38 cellular contexts compared by ENCODE assay signal in genomic region chr4:40864531-40864930, GRCh38.
"Had no signal": no experiment of that assay in that cellular context is flagged by ENCODE, and none has a peak within 500 bp of the region (broad histone marks: within the 10 kb centered on the region; RNA-seq: fewer than 3 reads in every experiment).

No MANE protein-coding gene starts in this region.

- H3K36me3 ChIP-seq: adrenal gland, breast epithelium, cardiac muscle cell had no signal

- ATAC-seq: activated naive CD4-positive, alpha-beta T cell treated with anti-CD3 and anti-CD28 coated beads, Interleukin-2, amount 50 U/mL, for 72 hours; activated naive CD8-positive, alpha-beta T cell treated with anti-CD3 and anti-CD28 coated beads, Interleukin-2, amount 50 U/mL, for 24 hours; activated T-cell treated with anti-CD3 and anti-CD28 coated beads, Interleukin-2, amount 50 U/mL, for 4 hours; activated T-cell treated with anti-CD3 and anti-CD28 coated beads, Interleukin-2, amount 50 U/mL, for 72 hours; activated T-helper 17 cell treated with anti-CD3 and anti-CD28 coated beads, Interleukin-2, amount 50 U/mL, for 72 hours; body of pancreas had no signal

- H3K9me3 Mint-ChIP-seq: activated naive CD4-positive, alpha-beta T cell treated with anti-CD3 and anti-CD28 coated beads for 36 hours; activated naive CD4-positive, alpha-beta T cell treated with anti-CD3 and anti-CD28 coated beads, Interleukin-2, amount 10 ng/mL, durations not matched to agents 7 days and 5 days; activated naive CD4-positive, alpha-beta T cell treated with anti-CD3 and anti-CD28 coated beads, Interleukin-2, amount 50 U/mL, for 24 hours; activated naive CD4-positive, alpha-beta T cell treated with anti-CD3 and anti-CD28 coated beads, Interleukin-2, amount 50 U/mL, for 72 hours; activated naive CD8-positive, alpha-beta T cell treated with anti-CD3 and anti-CD28 coated beads for 36 hours; activated naive CD8-positive, alpha-beta T cell treated with anti-CD3 and anti-CD28 coated beads, Interleukin-2, amount 10 ng/mL, durations not matched to agents 7 days and 5 days; activated naive CD8-positive, alpha-beta T cell treated with anti-CD3 and anti-CD28 coated beads, Interleukin-2, amount 50 U/mL, for 24 hours; activated T-cell treated with anti-CD3 and anti-CD28 coated beads, Interleukin-2, amount 50 U/mL, for 24 hours; activated T-cell treated with anti-CD3 and anti-CD28 coated beads, Interleukin-2, amount 50 U/mL, for 4 hours; activated T-cell treated with anti-CD3 and anti-CD28 coated beads, Interleukin-2, amount 50 U/mL, for 72 hours; activated T-helper 1 cell treated with anti-CD3 and anti-CD28 coated beads, Interleukin-12 subunit alpha, Interleukin-12 subunit beta, Interleukin-2, Interleukin-4 antibody, amounts not matched to agents 30 ng/mL and 10 ng/mL and 1 ng/mL, durations not matched to agents 14 hours and 24 hours and 36 hours; activated T-helper 17 cell treated with anti-CD3 and anti-CD28 coated beads, Interleukin-2, amount 50 U/mL, for 72 hours; activated T-helper 2 cell treated with anti-CD3 and anti-CD28 coated beads, Interferon-gamma antibody, Interleukin-2, Interleukin-4, amounts not matched to agents 10 μg/mL and 5 μg/mL and 100 μg/mL, durations not matched to agents 14 hours and 24 hours and 36 hours; brain; central memory CD8-positive, alpha-beta T cell had no signal

- H3K4me3 ChIP-seq: adrenal gland, ascending aorta, body of pancreas, breast epithelium, cardiac muscle cell had no signal

- H3K27ac ChIP-seq: adrenal gland, ascending aorta, body of pancreas, brain microvascular endothelial cell, breast epithelium, cardiac muscle cell had no signal

- H3K4me3 Mint-ChIP-seq: activated naive CD4-positive, alpha-beta T cell treated with anti-CD3 and anti-CD28 coated beads for 36 hours; activated naive CD4-positive, alpha-beta T cell treated with anti-CD3 and anti-CD28 coated beads, Interleukin-2, amount 10 ng/mL, durations not matched to agents 7 days and 5 days; activated naive CD4-positive, alpha-beta T cell treated with anti-CD3 and anti-CD28 coated beads, Interleukin-2, amount 50 U/mL, for 24 hours; activated naive CD8-positive, alpha-beta T cell; activated naive CD8-positive, alpha-beta T cell treated with anti-CD3 and anti-CD28 coated beads for 36 hours; activated naive CD8-positive, alpha-beta T cell treated with anti-CD3 and anti-CD28 coated beads, Interleukin-2, amount 10 ng/mL, durations not matched to agents 7 days and 5 days; activated naive CD8-positive, alpha-beta T cell treated with anti-CD3 and anti-CD28 coated beads, Interleukin-2, amount 50 U/mL, for 24 hours; activated T-cell treated with anti-CD3 and anti-CD28 coated beads, Interleukin-2, amount 50 U/mL, for 24 hours; activated T-cell treated with anti-CD3 and anti-CD28 coated beads, Interleukin-2, amount 50 U/mL, for 4 hours; activated T-cell treated with anti-CD3 and anti-CD28 coated beads, Interleukin-2, amount 50 U/mL, for 72 hours; activated T-helper 1 cell treated with anti-CD3 and anti-CD28 coated beads, Interleukin-12 subunit alpha, Interleukin-12 subunit beta, Interleukin-2, Interleukin-4 antibody, amounts not matched to agents 30 ng/mL and 10 ng/mL and 1 ng/mL, durations not matched to agents 14 hours and 24 hours and 36 hours; activated T-helper 17 cell treated with anti-CD3 and anti-CD28 coated beads, Interleukin-2, amount 50 U/mL, for 72 hours; brain; central memory CD8-positive, alpha-beta T cell had no signal

- H3K4me1 Mint-ChIP-seq: activated naive CD4-positive, alpha-beta T cell treated with anti-CD3 and anti-CD28 coated beads, Interleukin-2, amount 10 ng/mL, durations not matched to agents 7 days and 5 days; activated naive CD4-positive, alpha-beta T cell treated with anti-CD3 and anti-CD28 coated beads, Interleukin-2, amount 50 U/mL, for 24 hours; activated naive CD8-positive, alpha-beta T cell treated with anti-CD3 and anti-CD28 coated beads for 36 hours; activated naive CD8-positive, alpha-beta T cell treated with anti-CD3 and anti-CD28 coated beads, Interleukin-2, amount 10 ng/mL, durations not matched to agents 7 days and 5 days; activated naive CD8-positive, alpha-beta T cell treated with anti-CD3 and anti-CD28 coated beads, Interleukin-2, amount 50 U/mL, for 24 hours; activated T-helper 17 cell treated with anti-CD3 and anti-CD28 coated beads, Interleukin-2, amount 50 U/mL, for 72 hours had no signal

- H3K27me3 ChIP-seq: adrenal gland, ascending aorta, body of pancreas, brain microvascular endothelial cell, breast epithelium, cardiac muscle cell had no signal

- H3K36me3 Mint-ChIP-seq: activated naive CD4-positive, alpha-beta T cell treated with anti-CD3 and anti-CD28 coated beads, Interleukin-2, amount 10 ng/mL, durations not matched to agents 7 days and 5 days; activated naive CD4-positive, alpha-beta T cell treated with anti-CD3 and anti-CD28 coated beads, Interleukin-2, amount 50 U/mL, for 24 hours; activated naive CD4-positive, alpha-beta T cell treated with anti-CD3 and anti-CD28 coated beads, Interleukin-2, amount 50 U/mL, for 72 hours; activated naive CD8-positive, alpha-beta T cell; activated naive CD8-positive, alpha-beta T cell treated with anti-CD3 and anti-CD28 coated beads for 36 hours; activated naive CD8-positive, alpha-beta T cell treated with anti-CD3 and anti-CD28 coated beads, Interleukin-2, amount 10 ng/mL, durations not matched to agents 7 days and 5 days; brain had no signal

- H3K27ac Mint-ChIP-seq: activated naive CD4-positive, alpha-beta T cell treated with anti-CD3 and anti-CD28 coated beads for 36 hours; activated naive CD4-positive, alpha-beta T cell treated with anti-CD3 and anti-CD28 coated beads, Interleukin-2, amount 10 ng/mL, durations not matched to agents 7 days and 5 days; activated naive CD4-positive, alpha-beta T cell treated with anti-CD3 and anti-CD28 coated beads, Interleukin-2, amount 50 U/mL, for 24 hours; activated naive CD4-positive, alpha-beta T cell treated with anti-CD3 and anti-CD28 coated beads, Interleukin-2, amount 50 U/mL, for 72 hours; activated naive CD8-positive, alpha-beta T cell; activated naive CD8-positive, alpha-beta T cell treated with anti-CD3 and anti-CD28 coated beads for 36 hours; activated naive CD8-positive, alpha-beta T cell treated with anti-CD3 and anti-CD28 coated beads, Interleukin-2, amount 10 ng/mL, durations not matched to agents 7 days and 5 days; activated naive CD8-positive, alpha-beta T cell treated with anti-CD3 and anti-CD28 coated beads, Interleukin-2, amount 50 U/mL, for 24 hours; activated T-cell treated with anti-CD3 and anti-CD28 coated beads, Interleukin-2, amount 50 U/mL, for 24 hours; activated T-cell treated with anti-CD3 and anti-CD28 coated beads, Interleukin-2, amount 50 U/mL, for 72 hours; activated T-helper 1 cell treated with anti-CD3 and anti-CD28 coated beads, Interleukin-12 subunit alpha, Interleukin-12 subunit beta, Interleukin-2, Interleukin-4 antibody, amounts not matched to agents 30 ng/mL and 10 ng/mL and 1 ng/mL, durations not matched to agents 14 hours and 24 hours and 36 hours; activated T-helper 17 cell treated with anti-CD3 and anti-CD28 coated beads, Interleukin-2, amount 50 U/mL, for 72 hours; activated T-helper 2 cell treated with anti-CD3 and anti-CD28 coated beads, Interferon-gamma antibody, Interleukin-2, Interleukin-4, amounts not matched to agents 10 μg/mL and 5 μg/mL and 100 μg/mL, durations not matched to agents 14 hours and 24 hours and 36 hours had no signal

- DNase-seq: activated effector memory CD4-positive, alpha-beta T cell treated with anti-CD3 and anti-CD28 coated beads, Interleukin-2, amount 50 U/mL, for 16 hours; activated effector memory CD4-positive, alpha-beta T cell treated with Interleukin-2 at 50 U/mL for 16 hours; activated gamma-delta T cell; activated gamma-delta T cell treated with Interleukin-2 at 50 U/mL for 16 hours; activated naive CD4-positive, alpha-beta T cell; activated naive CD4-positive, alpha-beta T cell treated with anti-CD3 and anti-CD28 coated beads for 36 hours; activated naive CD4-positive, alpha-beta T cell treated with anti-CD3 and anti-CD28 coated beads, Interleukin-2, amount 10 ng/mL, durations not matched to agents 7 days and 5 days; activated naive CD4-positive, alpha-beta T cell treated with anti-CD3 and anti-CD28 coated beads, Interleukin-2, amount 50 U/mL, for 16 hours; activated naive CD4-positive, alpha-beta T cell treated with Interleukin-2 at 50 U/mL for 16 hours; activated naive CD8-positive, alpha-beta T cell treated with anti-CD3 and anti-CD28 coated beads for 36 hours; activated naive CD8-positive, alpha-beta T cell treated with anti-CD3 and anti-CD28 coated beads, Interleukin-2, amount 10 ng/mL, durations not matched to agents 7 days and 5 days; activated naive CD8-positive, alpha-beta T cell treated with anti-CD3 and anti-CD28 coated beads, Interleukin-2, amount 50 U/mL, for 24 hours; activated T-cell treated with anti-CD3 and anti-CD28 coated beads for 4 hours; activated T-cell treated with anti-CD3 and anti-CD28 coated beads, Interleukin-2, amount 50 U/mL, for 1 hour; activated T-cell treated with anti-CD3 and anti-CD28 coated beads, Interleukin-2, amount 50 U/mL, for 24 hours; activated T-cell treated with anti-CD3 and anti-CD28 coated beads, Interleukin-2, amount 50 U/mL, for 4 hours; activated T-cell treated with anti-CD3 and anti-CD28 coated beads, Interleukin-2, amount 50 U/mL, for 48 hours; activated T-cell treated with anti-CD3 and anti-CD28 coated beads, Interleukin-2, amount 50 U/mL, for 72 hours; adrenal gland; amniotic stem cell; amygdala; anterior cingulate cortex; aorta; body of pancreas; brain microvascular endothelial cell; central memory CD4-positive, alpha-beta T cell; cerebellar nuclear complex had no signal

- H3K4me1 ChIP-seq: adrenal gland, ascending aorta, body of pancreas, breast epithelium had no signal
